In genomic region chrX:49054073-49054762, GRCh38 we compare ENCODE assay signal across 8 cellular contexts. TPM values are rescaled to one million over a fixed set of nuclear protein-coding genes. Genes with fewer than 3 reads are reported as not detected.
A peak's percentile ranks its signal among the peaks of the same experiment; 100 is the strongest.
DNase-seq lines count a peak whose midpoint lies in the region; ATAC-seq and TF ChIP-seq lines count a peak whose summit lies in the region.

No MANE protein-coding gene starts in this region.

- peak overlapping the region; percentile 86 for H3K4me3 Mint-ChIP-seq in Caco-2 (ENCODE audit: unreplicated experiment)

- TF ChIP-seq CTCF in Caco-2 (IDR thresholded peaks at IDR 0.05; ENCODE audit: insufficient read depth in 1 of 2, low read depth in 1 of 2, low read length in 1 of 2, severe bottlenecking in 1 of 2, unreplicated experiment in 1 of 2) (no peak), esophagus squamous epithelium (IDR thresholded peaks at IDR 0.05) (no peak)

- H3K79me1 ChIP-seq in trophoblast cell (ENCODE audit: low read length) = peaks cover 9% of the 10 kb centered on the region

- peaks cover 5% of the 10 kb centered on the region for H3K36me3 Mint-ChIP-seq in Caco-2 (ENCODE audit: insufficient read depth, unreplicated experiment)

- peak overlapping the region; percentile 97 for H4K8ac ChIP-seq in trophoblast cell (ENCODE audit: low read depth, low read length)

- H2BK12ac ChIP-seq in trophoblast cell (ENCODE audit: low read length) = peak overlapping the region; percentile 84

- H3K18ac ChIP-seq in trophoblast cell (ENCODE audit: low read length) = peak overlapping the region; percentile 99

- H3K23ac ChIP-seq in trophoblast cell (ENCODE audit: low read length) = no peak overlapping the region

- H3K9ac ChIP-seq in trophoblast cell (ENCODE audit: low read length) = peak overlapping the region; percentile 35

- no peak for TF ChIP-seq POLR2A in esophagus squamous epithelium (IDR thresholded peaks at IDR 0.05)

- H3K79me2 ChIP-seq in trophoblast cell (ENCODE audit: control insufficient read depth, insufficient read depth, low read length, poor library complexity) = peaks cover 5% of the 10 kb centered on the region

- no peaks in the 10 kb centered on the region for H3K9me3 Mint-ChIP-seq in Caco-2 (ENCODE audit: unreplicated experiment)

- no peak for DNase-seq in Caco-2
- no peak for DNase-seq in SJCRH30
- no peak for DNase-seq in esophagus squamous epithelium (lab: John Stamatoyannopoulos, UW)
- DNase-seq in trophoblast cell = no peak
- DNase-seq in stimulated activated CD4-positive, alpha-beta T cell treated with anti-CD3 and anti-CD28 coated beads, Interleukin-4, amount 100 ng/mL, for 1 hour = no peak
- DNase-seq in NCI-H2081 treated with DMSO at 0.1 percent for 48 hours (lab: John Stamatoyannopoulos, UW) = no peak
- no peak for DNase-seq in putamen (ENCODE audit: low spot score)

- no TSS peak for BruUV-seq in Caco-2 (replicated peaks; lab: Mats Ljungman, UMichigan)

- WGBS in esophagus squamous epithelium, 2 donors = 68 to 80% methylated on average over 5 of the region's 5 CpGs
- no CpG with 5 or more reads among the region's 5 CpGs for WGBS in trophoblast cell (ENCODE audit: extremely low coverage, insufficient coverage, insufficient read length)

- POLR2A ChIA-PET in Caco-2 (lab: Charles Lee) = no interaction called here

- peak overlapping the region; percentile 90 for H4K12ac ChIP-seq in trophoblast cell (ENCODE audit: low read depth, low read length)

- no peak overlapping the region for H2BK5ac ChIP-seq in trophoblast cell (ENCODE audit: low read depth, low read length, poor library complexity)

- no peak for ATAC-seq in HG03521 (IDR thresholded peaks at IDR 0.05; ENCODE audit: unreplicated experiment)

- CTCF ChIA-PET in Caco-2 (lab: Charles Lee) = no interaction called here

- H3K9me3 ChIP-seq in Caco-2 = no peaks in the 10 kb centered on the region
- no peaks in the 10 kb centered on the region for H3K9me3 ChIP-seq in SJCRH30 (replicated peaks)
- H3K9me3 ChIP-seq in esophagus squamous epithelium = no peaks in the 10 kb centered on the region
- H3K9me3 ChIP-seq in trophoblast cell (ENCODE audit: insufficient read depth, low read depth, low read length) = peaks cover 1% of the 10 kb centered on the region

- no peaks in the 10 kb centered on the region for H3K27me3 Mint-ChIP-seq in Caco-2 (ENCODE audit: insufficient read depth, unreplicated experiment)

- peak overlapping the region; percentile 93 for H3K27ac Mint-ChIP-seq in Caco-2 (ENCODE audit: unreplicated experiment)

- H3K4me1 Mint-ChIP-seq in Caco-2 (ENCODE audit: low read depth, unreplicated experiment) = peaks cover 24% of the 10 kb centered on the region

- H3K27me3 ChIP-seq in Caco-2 (replicated peaks; ENCODE audit: control insufficient read depth, insufficient read depth, low read length) (no peaks in the 10 kb centered on the region), SJCRH30 (no peaks in the 10 kb centered on the region), esophagus squamous epithelium (no peaks in the 10 kb centered on the region), trophoblast cell (ENCODE audit: insufficient read depth, low read length) (no peaks in the 10 kb centered on the region)

- H3K36me3 ChIP-seq in Caco-2 (ENCODE audit: control insufficient read depth, insufficient read depth, low read length) (no peaks in the 10 kb centered on the region), SJCRH30 (no peaks in the 10 kb centered on the region), esophagus squamous epithelium (no peaks in the 10 kb centered on the region), trophoblast cell (ENCODE audit: control insufficient read depth in 1 of 2, insufficient read depth in 2 of 2, low read length in 2 of 2) (peaks cover 0 to 2% of the 10 kb centered on the region in 2 experiments)

- peak overlapping the region; percentile 80 for H3K4ac ChIP-seq in trophoblast cell (ENCODE audit: low read depth, low read length)

- intact Hi-C loops in Caco-2 (cut with micrococcal nuclease; ENCODE audit: unreplicated experiment) = no loop called here
- intact Hi-C loops in esophagus squamous epithelium (cut with DNase I) = no loop called here

- H3K27ac ChIP-seq in SJCRH30 (no peak overlapping the region), esophagus squamous epithelium (peak overlapping the region; percentile 84 to 91 (median 86)), trophoblast cell (ENCODE audit: low read depth, low read length) (peak overlapping the region; percentile 47)

- H2BK120ac ChIP-seq in trophoblast cell (ENCODE audit: insufficient read depth, low read length, poor library complexity) = peak overlapping the region; percentile 60

- peak overlapping the region; percentile 97 for H2AFZ ChIP-seq in trophoblast cell (ENCODE audit: insufficient read depth, low read length, poor library complexity)

- H3K4me1 ChIP-seq in Caco-2 (no peaks in the 10 kb centered on the region), SJCRH30 (no peaks in the 10 kb centered on the region), esophagus squamous epithelium (peaks cover 0 to 15% (median 0%) of the 10 kb centered on the region in 3 donors), trophoblast cell (ENCODE audit: control insufficient read depth in 1 of 2, insufficient read depth in 2 of 2, low read length in 2 of 2) (peaks cover 4 to 11% of the 10 kb centered on the region in 2 experiments)

- peak overlapping the region; percentile 94 for H2AK5ac ChIP-seq in trophoblast cell (ENCODE audit: low read length)

- H3K14ac ChIP-seq in trophoblast cell (ENCODE audit: low read length) = peak overlapping the region; percentile 94

- peak overlapping the region; percentile 96 for H4K91ac ChIP-seq in trophoblast cell (ENCODE audit: low read depth, low read length)

- peak overlapping the region; percentile 78 for H3K4me2 ChIP-seq in trophoblast cell (ENCODE audit: low read length)

- peak overlapping the region; percentile 69 for H3K4me3 ChIP-seq in Caco-2 (ENCODE audit: low read depth, low read length)
- H3K4me3 ChIP-seq in SJCRH30 = peak overlapping the region; percentile 73
- H3K4me3 ChIP-seq in esophagus squamous epithelium = peak overlapping the region; percentile 56 to 71 (median 61)
- peak overlapping the region; percentile 86 for H3K4me3 ChIP-seq in trophoblast cell (ENCODE audit: low read depth, low read length)

RNA-seq across cellular contexts. Expression of gene CCDC120, which starts 4.6 kb away (rescaled TPM):
- total RNA-seq in Caco-2 (2022) (16.7 and 17.6 TPM in 2 replicates), esophagus squamous epithelium (10 to 100 TPM; 11.7 to 40.3 (median 22.6) TPM)
- 2.0 and 2.5 TPM in 2 replicates for total RNA-seq in SJCRH30 (2014; rRNA removed; shearing (Covaris generic))
- 15.3 and 15.8 TPM in 2 replicates for polyA plus RNA-seq in trophoblast cell (2013)

RNA-seq across cellular contexts. Expression of gene TFE3, which starts 11.1 kb away (rescaled TPM):
- total RNA-seq in Caco-2 (2022) = 28.1 and 32.0 TPM in 2 replicates
- total RNA-seq in SJCRH30 (2014; rRNA removed; shearing (Covaris generic)) = 9.6 and 10.2 TPM in 2 replicates
- 10 to 100 TPM; 24.3 to 48.4 (median 43.1) TPM for total RNA-seq in esophagus squamous epithelium
- polyA plus RNA-seq in trophoblast cell (2013) = 25.5 and 26.5 TPM in 2 replicates

RNA-seq across cellular contexts. Expression of gene PRAF2, which starts 19.6 kb away (rescaled TPM):
- total RNA-seq in Caco-2 (2022) (3.2 and 5.4 TPM in 2 replicates), esophagus squamous epithelium (1 to 10 TPM; 2.3 to 9.5 (median 5.9) TPM)
- total RNA-seq in SJCRH30 (2014; rRNA removed; shearing (Covaris generic)) = 4.7 and 5.0 TPM in 2 replicates
- polyA plus RNA-seq in trophoblast cell (2013) = 45.4 and 45.7 TPM in 2 replicates

RNA-seq across cellular contexts. Expression of gene WDR45, which starts 25.5 kb away (rescaled TPM):
- total RNA-seq in Caco-2 (2022) (26.7 and 28.6 TPM in 2 replicates), esophagus squamous epithelium (10 to 100 TPM; 30.1 to 78.0 (median 37.0) TPM)
- total RNA-seq in SJCRH30 (2014; rRNA removed; shearing (Covaris generic)) = 18.0 and 18.1 TPM in 2 replicates
- 39.0 and 40.1 TPM in 2 replicates for polyA plus RNA-seq in trophoblast cell (2013)

RNA-seq across cellular contexts. Expression of gene GRIPAP1, which starts 52.2 kb away (rescaled TPM):
- total RNA-seq in Caco-2 (2022) (43.1 and 43.6 TPM in 2 replicates), esophagus squamous epithelium (10 to 100 TPM; 15.4 to 28.4 (median 22.9) TPM)
- total RNA-seq in SJCRH30 (2014; rRNA removed; shearing (Covaris generic)) = 16.2 and 19.4 TPM in 2 replicates
- 13.3 and 14.0 TPM in 2 replicates for polyA plus RNA-seq in trophoblast cell (2013)
